Comparison of ENCODE assay signal across 10 cellular contexts in the genomic region with DNA sequence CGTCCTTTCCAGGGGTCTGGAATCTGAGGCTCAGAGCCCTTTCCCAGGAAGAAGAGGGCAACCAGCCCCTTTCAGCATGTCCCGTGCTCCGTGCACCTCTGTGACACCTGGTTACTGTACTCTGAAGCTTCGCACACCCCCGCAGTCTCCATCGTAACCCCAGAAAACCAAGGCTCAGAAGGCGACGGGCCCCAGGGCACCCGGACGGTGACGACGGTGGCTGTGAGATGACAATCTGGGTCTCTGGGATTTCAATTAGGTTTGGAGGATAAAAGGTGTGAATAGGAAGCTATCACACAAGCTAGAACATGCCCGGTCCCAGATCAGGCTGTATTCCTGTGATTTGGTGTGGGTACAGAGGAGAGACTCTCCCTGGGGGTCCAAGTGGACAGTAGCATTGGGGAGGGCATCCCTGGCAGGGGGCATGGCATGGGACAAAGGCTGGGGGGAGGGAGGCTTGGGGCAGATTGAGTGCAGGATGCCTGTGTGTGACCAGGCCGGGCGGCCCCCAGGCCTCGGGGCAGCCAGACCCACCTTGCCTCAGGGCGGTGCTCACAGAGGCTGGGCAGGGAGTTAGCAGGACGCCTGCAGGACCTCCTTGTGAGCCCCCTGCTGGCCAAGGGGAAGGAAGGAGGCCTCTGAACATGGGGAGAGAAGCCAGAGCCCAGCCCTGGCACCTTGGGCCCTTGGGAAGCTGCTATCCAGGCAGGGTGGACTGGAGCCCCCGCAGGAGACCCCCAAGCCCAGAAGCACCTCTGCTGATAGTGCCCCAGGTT. TPM values are rescaled to one million over a fixed set of nuclear protein-coding genes. Genes with fewer than 3 reads are reported as not detected.
DNase-seq lines count a peak whose midpoint lies in the region; ATAC-seq and TF ChIP-seq lines count a peak whose summit lies in the region.
"Had no signal": no experiment of that assay in that cellular context is flagged by ENCODE, and none has a peak within 500 bp of the region (broad histone marks: within the 10 kb centered on the region; RNA-seq: fewer than 3 reads in every experiment).

No MANE protein-coding gene starts in this region.

- peak; percentile 14 for DNase-seq in DND-41
- DNase-seq in HFF-Myc (ENCODE audit: extremely low read depth, low read depth), result no peak
- peak; percentile 30 to 35 for DNase-seq in activated T-cell treated with anti-CD3 and anti-CD28 coated beads, Interleukin-2, amount 50 U/mL, for 48 hours
- no peak for DNase-seq in naive B cell
- no peak for DNase-seq in NK-92 (lab: John Stamatoyannopoulos, UW; ENCODE audit: unreplicated experiment)
- DNase-seq in lower lobe of right lung, result no peak
- DNase-seq in NCI-H1436 treated with DMSO at 0.1 percent for 48 hours (lab: John Stamatoyannopoulos, UW), result no peak
- DNase-seq: head of caudate nucleus had no signal

- H3K36me3 ChIP-seq in DND-41 (ENCODE audit: insufficient read depth, low read length) (no peaks in the 10 kb centered on the region), lower lobe of right lung (no peaks in the 10 kb centered on the region)

- TF ChIP-seq CTCF in DND-41 (IDR thresholded peaks at IDR 0.05; ENCODE audit: borderline replicate concordance, extremely low read depth, low read length, poor library complexity, severe bottlenecking) (peak; percentile 47), HFF-Myc (IDR thresholded peaks at IDR 0.05; ENCODE audit: low read depth, low read length, missing control alignments) (peak; percentile 53), lower lobe of right lung (IDR thresholded peaks at IDR 0.05) (no peak)

- no peak overlapping the region for H2AFZ ChIP-seq in DND-41 (ENCODE audit: low read depth, low read length)
- H2AFZ ChIP-seq: parathyroid adenoma had no signal

- peak overlapping the region in 6 of 8 donors; percentile 58 to 93 (median 73) for H3K4me3 Mint-ChIP-seq in naive B cell

- no peaks in the 10 kb centered on the region for H3K9me3 ChIP-seq in DND-41 (ENCODE audit: insufficient read depth, low read length, severe bottlenecking)
- H3K9me3 ChIP-seq in lower lobe of right lung, result peaks cover 7% of the 10 kb centered on the region

- ATAC-seq in DND-41 (ENCODE audit: insufficient read depth, low read depth) (no peak), naive B cell (ENCODE audit: low read depth in 2 of 2) (no peak), lower lobe of right lung (no peak)

- peak overlapping the region in 3 of 6 donors; percentile 21 to 56 (median 55) for H3K27ac Mint-ChIP-seq in naive B cell

- H3K9ac ChIP-seq in DND-41 (ENCODE audit: low read depth, low read length), result peak overlapping the region; percentile 40
- H3K9ac ChIP-seq: parathyroid adenoma had no signal

- peak overlapping the region; percentile 23 for H3K4me2 ChIP-seq in DND-41 (ENCODE audit: insufficient read depth, low read length)

- no peaks in the 10 kb centered on the region for H3K79me2 ChIP-seq in DND-41 (ENCODE audit: insufficient read depth, low read length)
- H3K79me2 ChIP-seq: parathyroid adenoma had no signal

- peaks cover 9 to 45% (median 19%) of the 10 kb centered on the region in 3 donors for H3K27me3 Mint-ChIP-seq in naive B cell

- peaks cover 27 to 28% (median 28%) of the 10 kb centered on the region in 3 donors for H3K4me1 Mint-ChIP-seq in naive B cell

- H3K36me3 Mint-ChIP-seq in naive B cell, result no peaks in the 10 kb centered on the region
- H3K36me3 Mint-ChIP-seq: activated naive CD4-positive, alpha-beta T cell treated with anti-CD3 and anti-CD28 coated beads, Interleukin-2, amount 50 U/mL, for 72 hours had no signal

- intact Hi-C loops in lower lobe of right lung (cut with DNase I), result no loop called here

- peaks cover 54% of the 10 kb centered on the region for H3K4me1 ChIP-seq in DND-41 (ENCODE audit: insufficient read depth, low read length)
- no peaks in the 10 kb centered on the region for H3K4me1 ChIP-seq in lower lobe of right lung
- H3K4me1 ChIP-seq: parathyroid adenoma had no signal

- H3K27ac ChIP-seq in DND-41 (ENCODE audit: low read length), result peak overlapping the region; percentile 98
- H3K27ac ChIP-seq in lower lobe of right lung, result no peak overlapping the region
- H3K27ac ChIP-seq: parathyroid adenoma had no signal

- no peaks in the 10 kb centered on the region for H3K27me3 ChIP-seq in DND-41 (ENCODE audit: insufficient read depth, low read length, poor library complexity)
- peaks cover 50% of the 10 kb centered on the region for H3K27me3 ChIP-seq in lower lobe of right lung (ENCODE audit: low read depth)

- H3K4me3 ChIP-seq in DND-41 (ENCODE audit: low read depth in 1 of 2, low read length in 2 of 2) (peak overlapping the region in 1 of 2 experiments; percentile 4; a peak in 1 of 4 replicates), HFF-Myc (replicated peaks; ENCODE audit: low read depth, low read length) (no peak overlapping the region), lower lobe of right lung (no peak overlapping the region)

- peaks cover 0 to 5% (median 0%) of the 10 kb centered on the region in 7 donors for H3K9me3 Mint-ChIP-seq in naive B cell

- H4K20me1 ChIP-seq in DND-41 (ENCODE audit: insufficient read depth, low read length), result no peaks in the 10 kb centered on the region

RNA-seq across cellular contexts. Expression of gene PSMG3, which starts 23.4 kb away (rescaled TPM):
- polyA plus RNA-seq in naive B cell (ENCODE audit: low read depth in 6 of 6), result 10 to 100 TPM; 24.2 to 43.4 (median 38.6) TPM
- 19.7 TPM for total RNA-seq in lower lobe of right lung

RNA-seq across cellular contexts. Expression of gene TMEM184A, which starts 37.3 kb away (rescaled TPM):
- polyA plus RNA-seq in naive B cell (ENCODE audit: low read depth in 6 of 6), result under 1 TPM in 1 of 6 donors, not detected in 5; 0.16 TPM
- total RNA-seq in lower lobe of right lung, result 4.3 TPM

Comparison
In these comparisons a context has a peak if more than half of its experiments do, and no peak if none do; other contexts are left out.
1. DNase-seq: peak in DND-41 (single experiment) and activated T-cell treated with anti-CD3 and anti-CD28 coated beads, Interleukin-2, amount 50 U/mL, for 48 hours (2 of 2); none in HFF-Myc (single experiment), naive B cell (single experiment), NK-92 (single experiment), lower lobe of right lung (single experiment) and NCI-H1436 treated with DMSO at 0.1 percent for 48 hours (single experiment).